8 cellular contexts compared by ENCODE assay signal in the genomic region with DNA sequence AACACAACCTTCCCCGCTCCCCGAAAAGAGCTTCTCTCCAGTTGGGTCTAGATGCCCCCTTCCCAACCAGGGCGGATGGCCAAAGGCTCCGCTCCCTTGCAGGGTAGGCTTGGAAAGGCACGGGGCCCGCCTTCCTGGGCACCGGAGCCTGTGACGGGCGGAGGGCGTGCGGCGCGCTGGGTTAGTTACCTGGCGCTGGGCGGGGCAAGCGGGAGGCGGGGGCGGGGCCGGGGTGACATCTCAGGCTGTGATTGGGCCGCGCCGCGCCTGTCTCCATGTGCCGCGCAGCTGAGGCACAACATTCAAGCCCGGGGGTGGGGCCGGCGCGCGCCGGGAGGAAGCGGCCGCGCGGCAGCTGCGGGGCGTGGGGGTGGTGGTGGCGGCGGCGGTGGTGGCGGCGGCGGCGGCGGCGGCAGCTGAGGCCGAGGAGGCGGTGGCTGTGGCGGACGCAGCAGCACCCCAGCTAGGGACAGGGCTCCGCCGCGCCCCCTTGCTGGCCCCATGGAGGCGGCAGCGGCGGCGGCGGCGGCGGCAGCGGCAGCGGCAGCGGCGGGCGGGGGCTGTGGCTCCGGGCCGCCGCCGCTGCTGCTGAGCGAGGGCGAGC. TPM values are rescaled to one million over a fixed set of nuclear protein-coding genes. Genes with fewer than 3 reads are reported as not detected.
DNase-seq lines count a peak whose midpoint lies in the region; ATAC-seq and TF ChIP-seq lines count a peak whose summit lies in the region.

A gene (plus strand): TSS at position 298 of the 604 bp plus-strand sequence. CDS start 204 bp downstream, at position 502.

- peak within 1 kb of the TSS; percentile 40 for H3K4me3 ChIP-seq in fibroblast of mammary gland (ENCODE audit: control insufficient read depth, low read depth, low read length)

- POLR2A ChIA-PET in naive thymus-derived CD8-positive, alpha-beta T cell (lab: Charles Lee), result interaction anchor here (0.6 to 1.0 kb wide), 3 partner anchors 64 to 1613 kb away, joined by 3 to 5 read pairs (median 4); a partner anchor contains a TSS

- peak within 1 kb of the TSS in 2 of 3 donors; percentile 77 to 85 for H3K27ac Mint-ChIP-seq in IgD-negative memory B cell
- no peak within 1 kb of the TSS for H3K27ac Mint-ChIP-seq in activated T-helper 17 cell treated with anti-CD3 and anti-CD28 coated beads, Interleukin-2, amount 50 U/mL, for 72 hours
- peak within 1 kb of the TSS in 7 of 10 donors; percentile 78 to 92 (median 85) for H3K27ac Mint-ChIP-seq in naive thymus-derived CD8-positive, alpha-beta T cell
- H3K27ac Mint-ChIP-seq in stimulated activated memory B cell treated with anti-CD40 and anti-IgM and Interleukin-4, amounts not matched to agents 10 μg/mL and 1 μg/mL and 100 μg/mL, for 72 hours, result no peak within 1 kb of the TSS

- H3K27me3 Mint-ChIP-seq in IgD-negative memory B cell, result peaks cover 3% of the 10 kb centered on the region
- peaks cover 4% of the 10 kb centered on the region for H3K27me3 Mint-ChIP-seq in activated T-helper 17 cell treated with anti-CD3 and anti-CD28 coated beads, Interleukin-2, amount 50 U/mL, for 72 hours
- peaks cover 0 to 10% (median 1%) of the 10 kb centered on the region in 5 donors for H3K27me3 Mint-ChIP-seq in naive thymus-derived CD8-positive, alpha-beta T cell
- H3K27me3 Mint-ChIP-seq in stimulated activated memory B cell treated with anti-CD40 and anti-IgM and Interleukin-4, amounts not matched to agents 10 μg/mL and 1 μg/mL and 100 μg/mL, for 72 hours, result no peaks in the 10 kb centered on the region

- peak within 1 kb of the TSS; percentile 82 to 94 (median 90) for H3K4me3 Mint-ChIP-seq in IgD-negative memory B cell
- H3K4me3 Mint-ChIP-seq in activated T-helper 17 cell treated with anti-CD3 and anti-CD28 coated beads, Interleukin-2, amount 50 U/mL, for 72 hours, result peak within 1 kb of the TSS; percentile 65
- H3K4me3 Mint-ChIP-seq in naive thymus-derived CD8-positive, alpha-beta T cell, result peak within 1 kb of the TSS; percentile 75 to 90 (median 84)
- H3K4me3 Mint-ChIP-seq in stimulated activated memory B cell treated with anti-CD40 and anti-IgM and Interleukin-4, amounts not matched to agents 10 μg/mL and 1 μg/mL and 100 μg/mL, for 72 hours, result peak within 1 kb of the TSS; percentile 86

- peak; percentile 96 for ATAC-seq in GM21619 (IDR thresholded peaks at IDR 0.05; ENCODE audit: unreplicated experiment)
- peak; percentile 99 for ATAC-seq in activated T-helper 17 cell treated with anti-CD3 and anti-CD28 coated beads, Interleukin-2, amount 50 U/mL, for 72 hours (replicated peaks)
- peak; percentile 92 to 96 for ATAC-seq in naive thymus-derived CD8-positive, alpha-beta T cell
- peak; percentile 97 for ATAC-seq in stimulated activated memory B cell treated with anti-CD40 and anti-IgM and Interleukin-4, amounts not matched to agents 10 μg/mL and 1 μg/mL and 100 μg/mL, for 72 hours

- no peak for TF ChIP-seq CTCF in fibroblast of mammary gland (conservative IDR thresholded peaks at IDR 0.05; ENCODE audit: control insufficient read depth, insufficient read depth, low read depth, low read length)

- DNase-seq in DMS 273 (lab: John Stamatoyannopoulos, UW; ENCODE audit: unreplicated experiment), result peak; percentile 94
- DNase-seq in RPMI7951 (ENCODE audit: low read depth), result peak; percentile 65
- peak; percentile 33 for DNase-seq in fibroblast of mammary gland (ENCODE audit: low read depth)
- peak; percentile 53 to 88 (median 72) for DNase-seq in naive thymus-derived CD8-positive, alpha-beta T cell

- peaks cover 1% of the 10 kb centered on the region for H3K36me3 Mint-ChIP-seq in IgD-negative memory B cell
- no peaks in the 10 kb centered on the region for H3K36me3 Mint-ChIP-seq in activated T-helper 17 cell treated with anti-CD3 and anti-CD28 coated beads, Interleukin-2, amount 50 U/mL, for 72 hours (ENCODE audit: low read depth)
- no peaks in the 10 kb centered on the region for H3K36me3 Mint-ChIP-seq in naive thymus-derived CD8-positive, alpha-beta T cell
- H3K36me3 Mint-ChIP-seq in stimulated activated memory B cell treated with anti-CD40 and anti-IgM and Interleukin-4, amounts not matched to agents 10 μg/mL and 1 μg/mL and 100 μg/mL, for 72 hours, result no peaks in the 10 kb centered on the region

- peaks cover 0 to 6% (median 5%) of the 10 kb centered on the region in 3 donors for H3K4me1 Mint-ChIP-seq in IgD-negative memory B cell
- no peaks in the 10 kb centered on the region for H3K4me1 Mint-ChIP-seq in activated T-helper 17 cell treated with anti-CD3 and anti-CD28 coated beads, Interleukin-2, amount 50 U/mL, for 72 hours
- peaks cover 0 to 13% (median 3%) of the 10 kb centered on the region in 4 donors for H3K4me1 Mint-ChIP-seq in naive thymus-derived CD8-positive, alpha-beta T cell
- H3K4me1 Mint-ChIP-seq in stimulated activated memory B cell treated with anti-CD40 and anti-IgM and Interleukin-4, amounts not matched to agents 10 μg/mL and 1 μg/mL and 100 μg/mL, for 72 hours, result peaks cover 4% of the 10 kb centered on the region

- no peaks in the 10 kb centered on the region for H3K9me3 Mint-ChIP-seq in IgD-negative memory B cell
- H3K9me3 Mint-ChIP-seq in activated T-helper 17 cell treated with anti-CD3 and anti-CD28 coated beads, Interleukin-2, amount 50 U/mL, for 72 hours, result no peaks in the 10 kb centered on the region
- peaks cover 0 to 8% (median 0%) of the 10 kb centered on the region in 9 donors for H3K9me3 Mint-ChIP-seq in naive thymus-derived CD8-positive, alpha-beta T cell
- no peaks in the 10 kb centered on the region for H3K9me3 Mint-ChIP-seq in stimulated activated memory B cell treated with anti-CD40 and anti-IgM and Interleukin-4, amounts not matched to agents 10 μg/mL and 1 μg/mL and 100 μg/mL, for 72 hours

RNA-seq across cellular contexts. Expression of the gene that starts here (rescaled TPM):
- polyA plus RNA-seq in IgD-negative memory B cell, result 1.3 TPM
- 1.1 and 1.2 TPM in 2 replicates for total RNA-seq in RPMI7951 (2014; rRNA removed; shearing (Covaris generic))
- under 1 TPM in 1 of 2 donors, not detected in 1; 0.26 TPM for total RNA-seq in activated T-helper 17 cell treated with anti-CD3 and anti-CD28 coated beads, Interleukin-2, amount 50 U/mL, for 72 hours
- total RNA-seq in naive thymus-derived CD8-positive, alpha-beta T cell, result under 1 TPM; 0.41 to 0.62 TPM
- polyA plus RNA-seq in naive thymus-derived CD8-positive, alpha-beta T cell, result under 1 TPM in 1 of 3 donors, not detected in 2; 0.31 TPM

Comparison
In these comparisons a context has a peak if more than half of its experiments do, and no peak if none do; other contexts are left out.
1. Peak in every context shown above with its lines: DNase-seq, ATAC-seq and H3K4me3 ChIP-seq.
2. Peak in ATAC-seq in activated T-helper 17 cell treated with anti-CD3 and anti-CD28 coated beads, Interleukin-2, amount 50 U/mL, for 72 hours; RNA of the gene not detected or under 1 TPM.
3. Peak in DNase-seq and ATAC-seq in naive thymus-derived CD8-positive, alpha-beta T cell; RNA of the gene not detected or under 1 TPM.
4. DNase-seq: peak in every context shown above with its lines; median percentile 94 in DMS 273; 72 in naive thymus-derived CD8-positive, alpha-beta T cell; 65 in RPMI7951; 33 in fibroblast of mammary gland.
5. H3K27ac Mint-ChIP-seq: peak in IgD-negative memory B cell (2 of 3) and naive thymus-derived CD8-positive, alpha-beta T cell (7 of 10); none in activated T-helper 17 cell treated with anti-CD3 and anti-CD28 coated beads, Interleukin-2, amount 50 U/mL, for 72 hours (single experiment) and stimulated activated memory B cell treated with anti-CD40 and anti-IgM and Interleukin-4, amounts not matched to agents 10 μg/mL and 1 μg/mL and 100 μg/mL, for 72 hours (single experiment).